ENCODE assay signal across 8 cellular contexts in genomic region chr3:108589998-108590323, GRCh38. TPM values are rescaled to one million over a fixed set of nuclear protein-coding genes. Genes with fewer than 3 reads are reported as not detected.
A peak's percentile ranks its signal among the peaks of the same experiment; 100 is the strongest.
DNase-seq lines count a peak whose midpoint lies in the region; ATAC-seq, FAIRE-seq and TF ChIP-seq lines count a peak whose summit lies in the region.

No MANE protein-coding gene starts in this region.

- H3K27ac ChIP-seq in SK-N-SH (ENCODE audit: low read depth in 2 of 2, low read length in 1 of 2) (peak overlapping the region; percentile 94 to 99), keratinocyte (ENCODE audit: control insufficient read depth, insufficient read depth, low read length) (peak overlapping the region; percentile 99), suprapubic skin (peak overlapping the region; percentile 93)

- POLR2A ChIA-PET in SK-N-SH (lab: Yijun Ruan, JAX): interaction anchor here (0.8 to 1.4 kb wide), 4 partner anchors 10 to 103 kb away, joined by 3 to 6 read pairs (median 4); no protein-coding TSS in a partner anchor
- POLR2A ChIA-PET in activated naive CD8-positive, alpha-beta T cell treated with anti-CD3 and anti-CD28 coated beads, Interleukin-2, amount 10 ng/mL, durations not matched to agents 7 days and 5 days (lab: Charles Lee): interaction anchor here (0.7 to 4.9 kb wide), 9 partner anchors 11 to 367 kb away, joined by 4 to 151 read pairs (median 5); partner anchors contain the start of gene TRAT1

- no peak for TF ChIP-seq RAD21 in SK-N-SH (IDR thresholded peaks at IDR 0.05; ENCODE audit: low read length)

- peak overlapping the region; percentile 75 for H3K4me2 ChIP-seq in SK-N-SH
- peak overlapping the region; percentile 78 for H3K4me2 ChIP-seq in keratinocyte (ENCODE audit: control insufficient read depth, extremely low read depth, insufficient read depth, low read depth, low read length)

- peak overlapping the region; percentile 99 for H3K27ac Mint-ChIP-seq in activated naive CD8-positive, alpha-beta T cell treated with anti-CD3 and anti-CD28 coated beads, Interleukin-2, amount 10 ng/mL, durations not matched to agents 7 days and 5 days

- peak overlapping the region; percentile 100 for H3K4me3 Mint-ChIP-seq in activated naive CD8-positive, alpha-beta T cell treated with anti-CD3 and anti-CD28 coated beads, Interleukin-2, amount 10 ng/mL, durations not matched to agents 7 days and 5 days

- H3K4me3 ChIP-seq in SK-N-SH (ENCODE audit: low read depth in 2 of 2, low read length in 1 of 2) (peak overlapping the region; percentile 85 to 98), keratinocyte (ENCODE audit: control insufficient read depth in 2 of 3, extremely low read depth in 1 of 3, insufficient read depth in 2 of 3, low read depth in 1 of 3, low read length in 3 of 3) (peak overlapping the region; percentile 78 to 96 (median 88)), suprapubic skin (peak overlapping the region; percentile 83)

- CTCF ChIA-PET in SK-N-SH (lab: Yijun Ruan, JAX): interaction anchor here (1.1 to 2.3 kb wide), 4 partner anchors 9 to 329 kb away, joined by 3 to 8 read pairs (median 6); no protein-coding TSS in a partner anchor

- no peaks in the 10 kb centered on the region for H3K27me3 Mint-ChIP-seq in activated naive CD8-positive, alpha-beta T cell treated with anti-CD3 and anti-CD28 coated beads, Interleukin-2, amount 10 ng/mL, durations not matched to agents 7 days and 5 days

- H4K20me1 ChIP-seq in SK-N-SH (ENCODE audit: insufficient read depth) (no peaks in the 10 kb centered on the region), keratinocyte (ENCODE audit: control insufficient read depth, extremely low read depth, insufficient read depth, low read length) (no peaks in the 10 kb centered on the region)

- H3K4me1 ChIP-seq in SK-N-SH (ENCODE audit: control insufficient read depth in 1 of 2, insufficient read depth in 2 of 2, low read depth in 1 of 2, low read length in 1 of 2) (peaks cover 0 to 10% of the 10 kb centered on the region in 2 experiments; a peak in 3 of 4 replicates), keratinocyte (ENCODE audit: control insufficient read depth, extremely low read depth, insufficient read depth, low read length) (peaks cover 14% of the 10 kb centered on the region), suprapubic skin (peaks cover 24% of the 10 kb centered on the region)

- no peaks in the 10 kb centered on the region for H3K9me3 ChIP-seq in SK-N-SH
- no peaks in the 10 kb centered on the region for H3K9me3 ChIP-seq in keratinocyte (ENCODE audit: control insufficient read depth, low read depth, low read length)
- H3K9me3 ChIP-seq in suprapubic skin: no peaks in the 10 kb centered on the region

- dilution Hi-C loops in keratinocyte (cut with MboI; ENCODE audit: extremely low pct_ligation_motif_present, low sequenced_read_pairs): no loop called here

- no peak for ATAC-seq in SK-N-SH treated with all-trans-retinoic acid at 6 μM for 48 hours
- ATAC-seq in activated naive CD8-positive, alpha-beta T cell treated with anti-CD3 and anti-CD28 coated beads, Interleukin-2, amount 10 ng/mL, durations not matched to agents 7 days and 5 days (ENCODE audit: low read depth): no peak
- no peak for ATAC-seq in HG03571 (IDR thresholded peaks at IDR 0.05; ENCODE audit: unreplicated experiment)

- WGBS in SK-N-SH (ENCODE audit: low lambda C conversion rate): 2% methylated on average over 11 of the region's 11 CpGs
- under 1% methylated on average over 11 of the region's 11 CpGs for WGBS in suprapubic skin

- H3K27me3 ChIP-seq in SK-N-SH (ENCODE audit: insufficient read depth) (no peaks in the 10 kb centered on the region), keratinocyte (ENCODE audit: control insufficient read depth, extremely low read depth, insufficient read depth, low read length) (no peaks in the 10 kb centered on the region), suprapubic skin (no peaks in the 10 kb centered on the region)

- H3K4me1 Mint-ChIP-seq in activated naive CD8-positive, alpha-beta T cell treated with anti-CD3 and anti-CD28 coated beads, Interleukin-2, amount 10 ng/mL, durations not matched to agents 7 days and 5 days: peaks cover 37% of the 10 kb centered on the region

- H2AFZ ChIP-seq in SK-N-SH (ENCODE audit: low read depth) (peak overlapping the region; percentile 87), keratinocyte (ENCODE audit: control insufficient read depth, low read length) (peak overlapping the region; percentile 98)

- peaks cover 77% of the 10 kb centered on the region for H3K79me2 ChIP-seq in SK-N-SH (ENCODE audit: insufficient read depth)
- peaks cover 41% of the 10 kb centered on the region for H3K79me2 ChIP-seq in keratinocyte (ENCODE audit: control insufficient read depth, insufficient read depth, low read length)

- peaks cover 11% of the 10 kb centered on the region for H3F3A ChIP-seq in SK-N-SH (replicated peaks; ENCODE audit: insufficient read depth)

- no peak for TF ChIP-seq CTCF in SK-N-SH (IDR thresholded peaks at IDR 0.05)
- TF ChIP-seq CTCF in keratinocyte (optimal IDR thresholded peaks at IDR 0.05 in 1 of 3, IDR thresholded peaks at IDR 0.05 in 1 of 3, conservative IDR thresholded peaks at IDR 0.05 in 1 of 3; ENCODE audit: extremely low read depth in 1 of 3, insufficient read depth in 2 of 3, low read length in 3 of 3): peak in 1 of 3 experiments; percentile 33
- TF ChIP-seq CTCF in suprapubic skin (IDR thresholded peaks at IDR 0.05): no peak

- peak; percentile 66 for FAIRE-seq in keratinocyte (lab: Jason Lieb, UNC)

- TF ChIP-seq EP300 in SK-N-SH (IDR thresholded peaks at IDR 0.05; ENCODE audit: borderline replicate concordance in 1 of 2, low read depth in 1 of 2, low read length in 1 of 2) (no peak), suprapubic skin (IDR thresholded peaks at IDR 0.05) (no peak)

- H3K36me3 Mint-ChIP-seq in activated naive CD8-positive, alpha-beta T cell treated with anti-CD3 and anti-CD28 coated beads, Interleukin-2, amount 10 ng/mL, durations not matched to agents 7 days and 5 days: peaks cover 20% of the 10 kb centered on the region

- H3K9me3 Mint-ChIP-seq in activated naive CD8-positive, alpha-beta T cell treated with anti-CD3 and anti-CD28 coated beads, Interleukin-2, amount 10 ng/mL, durations not matched to agents 7 days and 5 days: no peaks in the 10 kb centered on the region

- no peaks in the 10 kb centered on the region for H3K9me2 ChIP-seq in SK-N-SH

- H3K9ac ChIP-seq in SK-N-SH (peak overlapping the region; percentile 88), keratinocyte (ENCODE audit: control insufficient read depth, extremely low read depth, insufficient read depth, low read length) (peak overlapping the region; percentile 96)

- no peaks in the 10 kb centered on the region for H3K36me3 ChIP-seq in SK-N-SH (replicated peaks in 1 of 2; ENCODE audit: control insufficient read depth in 1 of 2, insufficient read depth in 2 of 2, low read length in 1 of 2)
- no peaks in the 10 kb centered on the region for H3K36me3 ChIP-seq in keratinocyte (ENCODE audit: control insufficient read depth in 2 of 2, extremely low read depth in 1 of 2, insufficient read depth in 2 of 2, low read length in 2 of 2)
- H3K36me3 ChIP-seq in suprapubic skin: no peaks in the 10 kb centered on the region

- no peaks in the 10 kb centered on the region for H3K9me1 ChIP-seq in keratinocyte (ENCODE audit: control insufficient read depth, extremely low read depth, insufficient read depth, low read length)

- no peak for DNase-seq in SK-N-SH
- no peak for DNase-seq in activated naive CD8-positive, alpha-beta T cell treated with anti-CD3 and anti-CD28 coated beads, Interleukin-2, amount 10 ng/mL, durations not matched to agents 7 days and 5 days
- peak; percentile 60 for DNase-seq in keratinocyte (ENCODE audit: low read depth, low spot score)
- no peak for DNase-seq in suprapubic skin (ENCODE audit: low spot score in 2 of 2)
- DNase-seq in germinal center (ENCODE audit: low spot score): no peak
- DNase-seq in NOMO-1 (lab: John Stamatoyannopoulos, UW; ENCODE audit: unreplicated experiment in 2 of 2): no peak

- TF ChIP-seq POLR2A in suprapubic skin (IDR thresholded peaks at IDR 0.05): no peak

TF ChIP-seq in SK-N-SH treated with all-trans-retinoic acid at 6 μM for 48 hours, 23 proteins besides CTCF, POLR2A, EP300 and RAD21 (continues in another document):
- TF ChIP-seq ISL1 (CRISPR knock-in tag; IDR thresholded peaks at IDR 0.05): no peak
- TF ChIP-seq TOX (CRISPR knock-in tag; IDR thresholded peaks at IDR 0.05; ENCODE audit: borderline replicate concordance): no peak
- no peak for TF ChIP-seq ZFP30 (CRISPR knock-in tag; IDR thresholded peaks at IDR 0.05)
- no peak for TF ChIP-seq PPARA (CRISPR knock-in tag; IDR thresholded peaks at IDR 0.05; ENCODE audit: borderline replicate concordance)
- TF ChIP-seq ZFP3 (CRISPR knock-in tag; IDR thresholded peaks at IDR 0.05): no peak
- no peak for TF ChIP-seq SNAI2 (CRISPR knock-in tag; IDR thresholded peaks at IDR 0.05)

RNA-seq across cellular contexts. Expression of gene DZIP3, which starts 0.4 kb away (rescaled TPM):
- polyA plus RNA-seq in SK-N-SH (2012; rRNA removed) (6.3 and 9.2 TPM in 2 replicates), keratinocyte (2.1 to 3.9 TPM (median 2.8 TPM) in 3 replicates)
- polyA plus RNA-seq in SK-N-SH (2012; cell fraction: cytosol; rRNA removed): 7.0 and 7.1 TPM in 2 replicates
- polyA plus RNA-seq in SK-N-SH (2012; cell fraction: nucleus; rRNA removed): 10.1 and 19.5 TPM in 2 replicates
- total RNA-seq in activated naive CD8-positive, alpha-beta T cell treated with anti-CD3 and anti-CD28 coated beads, Interleukin-2, amount 10 ng/mL, durations not matched to agents 7 days and 5 days: 10 to 100 TPM; 25.2 to 29.9 TPM
- polyA plus RNA-seq in keratinocyte (2011; ENCODE audit: low read depth): 2.0 TPM
- polyA plus RNA-seq in keratinocyte (2011; cell fraction: cytosol; rRNA removed): 1.0 and 2.1 TPM in 2 replicates
- polyA plus RNA-seq in keratinocyte (2011; cell fraction: nucleus; rRNA removed): 4.6 and 6.1 TPM in 2 replicates
- polyA plus RNA-seq in keratinocyte (2012; ENCODE audit: low replicate concordance): 0.75 and 2.1 TPM in 2 replicates
- 0.39 to 4.6 TPM (median 2.0 TPM) in 3 replicates for polyA minus RNA-seq in keratinocyte
- polyA minus RNA-seq in keratinocyte (2011; cell fraction: cytosol; rRNA and poly(A)+ RNA removed): 1.3 TPM
- 3.0 and 5.9 TPM in 2 replicates for polyA minus RNA-seq in keratinocyte (2011; cell fraction: nucleus; rRNA and poly(A)+ RNA removed)
- total RNA-seq in suprapubic skin: 1 to 10 TPM; 3.6 to 7.7 (median 3.9) TPM

RNA-seq across cellular contexts. Expression of gene CIP2A, which starts 0.7 kb away (rescaled TPM):
- 6.9 and 7.1 TPM in 2 replicates for polyA plus RNA-seq in SK-N-SH (2012; rRNA removed)
- polyA plus RNA-seq in SK-N-SH (2012; cell fraction: cytosol; rRNA removed): 7.8 TPM in 2 replicates
- polyA plus RNA-seq in SK-N-SH (2012; cell fraction: nucleus; rRNA removed): 11.9 and 12.9 TPM in 2 replicates
- total RNA-seq in activated naive CD8-positive, alpha-beta T cell treated with anti-CD3 and anti-CD28 coated beads, Interleukin-2, amount 10 ng/mL, durations not matched to agents 7 days and 5 days: 10 to 100 TPM; 41.6 to 48.4 TPM
- polyA plus RNA-seq in keratinocyte: 2.3 to 9.9 TPM (median 7.7 TPM) in 3 replicates
- polyA plus RNA-seq in keratinocyte (2011; ENCODE audit: low read depth): 1.1 TPM
- polyA plus RNA-seq in keratinocyte (2011; cell fraction: cytosol; rRNA removed): 3.2 and 4.1 TPM in 2 replicates
- 5.0 and 5.9 TPM in 2 replicates for polyA plus RNA-seq in keratinocyte (2011; cell fraction: nucleus; rRNA removed)
- polyA plus RNA-seq in keratinocyte (2012; ENCODE audit: low replicate concordance): 0.51 and 7.6 TPM in 2 replicates
- polyA minus RNA-seq in keratinocyte: 8.6 to 24.2 TPM (median 10.0 TPM) in 3 replicates
- polyA minus RNA-seq in keratinocyte (2011; cell fraction: cytosol; rRNA and poly(A)+ RNA removed): 2.5 TPM
- polyA minus RNA-seq in keratinocyte (2011; cell fraction: nucleus; rRNA and poly(A)+ RNA removed): 5.1 and 9.1 TPM in 2 replicates
- total RNA-seq in suprapubic skin: 1 to 10 TPM; 1.3 to 6.4 (median 2.0) TPM

Comparison
In these comparisons a context has a peak if more than half of its experiments do, and no peak if none do; other contexts are left out.
1. RNA of gene CIP2A, which starts 0.7 kb away (total RNA-seq): 41.6 to 48.4 TPM in activated naive CD8-positive, alpha-beta T cell treated with anti-CD3 and anti-CD28 coated beads, Interleukin-2, amount 10 ng/mL, durations not matched to agents 7 days and 5 days; 1.3 to 6.4 TPM in suprapubic skin; every median in the first group is over 4 times any median in the second.
2. Peak in every context shown above with its lines, with median percentiles within 50 percentile points of each other: H3K27ac ChIP-seq and H3K4me3 ChIP-seq.